In genomic region chr11:122808494-122808893, GRCh38 we compare ENCODE assay signal across 8 cellular contexts. TPM values are rescaled to one million over a fixed set of nuclear protein-coding genes. Genes with fewer than 3 reads are reported as not detected.
DNase-seq lines count a peak whose midpoint lies in the region; ATAC-seq and TF ChIP-seq lines count a peak whose summit lies in the region.

No MANE protein-coding gene starts in this region.

- POLR2A ChIA-PET in naive thymus-derived CD4-positive, alpha-beta T cell (lab: Charles Lee) = interaction anchor here (0.9 to 2.1 kb wide), 2 partner anchors 25 to 43 kb away, joined by 3 to 6 read pairs; no protein-coding TSS in a partner anchor

- no peaks in the 10 kb centered on the region for H3K9me3 Mint-ChIP-seq in activated T-cell treated with anti-CD3 and anti-CD28 coated beads, Interleukin-2, amount 50 U/mL, for 72 hours
- H3K9me3 Mint-ChIP-seq in naive thymus-derived CD4-positive, alpha-beta T cell = peaks cover 0 to 1% (median 0%) of the 10 kb centered on the region in 11 donors
- no peaks in the 10 kb centered on the region for H3K9me3 Mint-ChIP-seq in activated naive CD4-positive, alpha-beta T cell treated with anti-CD3 and anti-CD28 coated beads, Interleukin-2, amount 10 ng/mL, durations not matched to agents 7 days and 5 days

- H3K4me3 Mint-ChIP-seq in activated T-cell treated with anti-CD3 and anti-CD28 coated beads, Interleukin-2, amount 50 U/mL, for 72 hours = peak overlapping the region; percentile 43 to 50
- H3K4me3 Mint-ChIP-seq in naive thymus-derived CD4-positive, alpha-beta T cell = peak overlapping the region in 3 of 10 donors; percentile 31 to 46 (median 46)
- no peak overlapping the region for H3K4me3 Mint-ChIP-seq in activated naive CD4-positive, alpha-beta T cell treated with anti-CD3 and anti-CD28 coated beads, Interleukin-2, amount 10 ng/mL, durations not matched to agents 7 days and 5 days

- DNase-seq in AG08395 (ENCODE audit: low spot score) = peak; percentile 52
- DNase-seq in activated T-cell treated with anti-CD3 and anti-CD28 coated beads, Interleukin-2, amount 50 U/mL, for 72 hours = peak in 1 of 2 donors; percentile 18
- peak in 1 of 9 donors; percentile 30 for DNase-seq in naive thymus-derived CD4-positive, alpha-beta T cell
- DNase-seq in omental fat pad (ENCODE audit: low spot score) = no peak
- no peak for DNase-seq in DMS79 treated with DMSO at 0.1 percent for 48 hours (lab: John Stamatoyannopoulos, UW)
- no peak for DNase-seq in activated naive CD4-positive, alpha-beta T cell treated with anti-CD3 and anti-CD28 coated beads, Interleukin-2, amount 10 ng/mL, durations not matched to agents 7 days and 5 days

- H3K36me3 ChIP-seq in naive thymus-derived CD4-positive, alpha-beta T cell (ENCODE audit: control insufficient read depth in 2 of 3, insufficient read depth in 3 of 3, low read length in 3 of 3) = peaks cover 0 to 30% (median 0%) of the 10 kb centered on the region in 3 experiments

- no peaks in the 10 kb centered on the region for H3K9me3 ChIP-seq in naive thymus-derived CD4-positive, alpha-beta T cell (ENCODE audit: control insufficient read depth in 2 of 3, low read length in 3 of 3)

- H3K4me3 ChIP-seq in naive thymus-derived CD4-positive, alpha-beta T cell (ENCODE audit: low read length) = no peak overlapping the region

- ATAC-seq in GM19023 (IDR thresholded peaks at IDR 0.05; ENCODE audit: unreplicated experiment) (peak; percentile 90), HG03108 (IDR thresholded peaks at IDR 0.05; ENCODE audit: unreplicated experiment) (peak; percentile 84), omental fat pad (ENCODE audit: low FRiP score) (no peak)
- peak; percentile 67 to 71 for ATAC-seq in activated T-cell treated with anti-CD3 and anti-CD28 coated beads, Interleukin-2, amount 50 U/mL, for 72 hours (replicated peaks in 1 of 2)
- ATAC-seq in naive thymus-derived CD4-positive, alpha-beta T cell = no peak

- no peaks in the 10 kb centered on the region for H3K27me3 Mint-ChIP-seq in activated T-cell treated with anti-CD3 and anti-CD28 coated beads, Interleukin-2, amount 50 U/mL, for 72 hours (ENCODE audit: low read depth)
- H3K27me3 Mint-ChIP-seq in naive thymus-derived CD4-positive, alpha-beta T cell = no peaks in the 10 kb centered on the region
- H3K27me3 Mint-ChIP-seq in activated naive CD4-positive, alpha-beta T cell treated with anti-CD3 and anti-CD28 coated beads, Interleukin-2, amount 10 ng/mL, durations not matched to agents 7 days and 5 days = no peaks in the 10 kb centered on the region

- H3K36me3 Mint-ChIP-seq in activated T-cell treated with anti-CD3 and anti-CD28 coated beads, Interleukin-2, amount 50 U/mL, for 72 hours (ENCODE audit: insufficient read depth in 2 of 2) = peaks cover 1 to 4% of the 10 kb centered on the region in 2 donors
- H3K36me3 Mint-ChIP-seq in naive thymus-derived CD4-positive, alpha-beta T cell = peaks cover under 1 to 50% (median 16%) of the 10 kb centered on the region in 5 donors
- no peaks in the 10 kb centered on the region for H3K36me3 Mint-ChIP-seq in activated naive CD4-positive, alpha-beta T cell treated with anti-CD3 and anti-CD28 coated beads, Interleukin-2, amount 10 ng/mL, durations not matched to agents 7 days and 5 days

- peaks cover 0 to 14% of the 10 kb centered on the region in 2 donors for H3K4me1 ChIP-seq in naive thymus-derived CD4-positive, alpha-beta T cell (ENCODE audit: control insufficient read depth in 2 of 2, insufficient read depth in 2 of 2, low read length in 2 of 2)

- H3K27ac Mint-ChIP-seq in activated T-cell treated with anti-CD3 and anti-CD28 coated beads, Interleukin-2, amount 50 U/mL, for 72 hours = peak overlapping the region; percentile 54
- peak overlapping the region in 8 of 9 donors; percentile 19 to 82 (median 70) for H3K27ac Mint-ChIP-seq in naive thymus-derived CD4-positive, alpha-beta T cell
- no peak overlapping the region for H3K27ac Mint-ChIP-seq in activated naive CD4-positive, alpha-beta T cell treated with anti-CD3 and anti-CD28 coated beads, Interleukin-2, amount 10 ng/mL, durations not matched to agents 7 days and 5 days

- no peak for TF ChIP-seq CTCF in omental fat pad (IDR thresholded peaks at IDR 0.05)

- H3K27ac ChIP-seq in naive thymus-derived CD4-positive, alpha-beta T cell (ENCODE audit: low read depth, low read length) = no peak overlapping the region

- no peaks in the 10 kb centered on the region for H3K27me3 ChIP-seq in naive thymus-derived CD4-positive, alpha-beta T cell (ENCODE audit: control insufficient read depth in 2 of 2, insufficient read depth in 2 of 2, low read length in 2 of 2)

- peaks cover 53% of the 10 kb centered on the region for H3K4me1 Mint-ChIP-seq in activated T-cell treated with anti-CD3 and anti-CD28 coated beads, Interleukin-2, amount 50 U/mL, for 72 hours (ENCODE audit: low read depth)
- H3K4me1 Mint-ChIP-seq in naive thymus-derived CD4-positive, alpha-beta T cell = peaks cover 22 to 60% (median 41%) of the 10 kb centered on the region in 7 donors
- peaks cover 18% of the 10 kb centered on the region for H3K4me1 Mint-ChIP-seq in activated naive CD4-positive, alpha-beta T cell treated with anti-CD3 and anti-CD28 coated beads, Interleukin-2, amount 10 ng/mL, durations not matched to agents 7 days and 5 days

- intact Hi-C loops in naive thymus-derived CD4-positive, alpha-beta T cell (cut with micrococcal nuclease) = no loop called here

- CTCF ChIA-PET in naive thymus-derived CD4-positive, alpha-beta T cell (lab: Charles Lee) = interaction anchor here (0.6 to 4.2 kb wide), 7 partner anchors 12 to 288 kb away, joined by 3 to 42 read pairs (median 3); no protein-coding TSS in a partner anchor
- CTCF ChIA-PET in activated naive CD4-positive, alpha-beta T cell treated with anti-CD3 and anti-CD28 coated beads, Interleukin-2, amount 10 ng/mL, durations not matched to agents 7 days and 5 days (lab: Charles Lee) = interaction anchor here (0.7 to 4.6 kb wide), 7 partner anchors 13 to 55 kb away, joined by 3 to 36 read pairs (median 4); no protein-coding TSS in a partner anchor

RNA-seq across cellular contexts. Expression of gene CRTAM, which starts 29.8 kb away (rescaled TPM):
- 10 to 100 TPM in 1 of 2 donors, 1 to 10 TPM in 1; 9.7 to 12.9 TPM for total RNA-seq in activated T-cell treated with anti-CD3 and anti-CD28 coated beads, Interleukin-2, amount 50 U/mL, for 72 hours
- 1 to 10 TPM in 4 of 5 experiments, under 1 TPM in 1; 0.39 to 4.6 (median 4.2) TPM for total RNA-seq in naive thymus-derived CD4-positive, alpha-beta T cell
- polyA plus RNA-seq in naive thymus-derived CD4-positive, alpha-beta T cell = 10 to 100 TPM in 1 of 2 donors, 1 to 10 TPM in 1; 7.5 to 14.6 TPM
- 1 to 10 TPM in 2 of 4 donors, under 1 TPM in 1, not detected in 1; 0.38 to 2.6 (median 1.1) TPM for total RNA-seq in omental fat pad

Comparison
In these comparisons a context has a peak if more than half of its experiments do, and no peak if none do; other contexts are left out.
1. ATAC-seq: peak in GM19023 (single experiment), HG03108 (single experiment) and activated T-cell treated with anti-CD3 and anti-CD28 coated beads, Interleukin-2, amount 50 U/mL, for 72 hours (2 of 2); none in naive thymus-derived CD4-positive, alpha-beta T cell (single experiment) and omental fat pad (single experiment).